1 cellular context compared by ENCODE assay signal in genomic region chr11:3161309-3161708, GRCh38.
TF ChIP-seq lines count a peak whose summit lies in the region.

No MANE protein-coding gene starts in this region.

TF ChIP-seq in GM23338, 12 proteins besides CTCF, POLR2A, EP300 and RAD21 (continued from another document):
- TF ChIP-seq REST (IDR thresholded peaks at IDR 0.05; ENCODE audit: unreplicated experiment) = no peak
- TF ChIP-seq ZNF331 (CRISPR knock-in tag; IDR thresholded peaks at IDR 0.05; ENCODE audit: low read depth) = no peak
- TF ChIP-seq STAT1 (IDR thresholded peaks at IDR 0.05; ENCODE audit: unreplicated experiment) = no peak
- no peak for TF ChIP-seq CREB1 (CRISPR knock-in tag; IDR thresholded peaks at IDR 0.05; ENCODE audit: low read depth)
- TF ChIP-seq NANOG (IDR thresholded peaks at IDR 0.05; ENCODE audit: borderline replicate concordance) = no peak
- no peak for TF ChIP-seq ZNF462 (CRISPR knock-in tag; IDR thresholded peaks at IDR 0.05)
- no peak for TF ChIP-seq EZH2phosphoT487 (IDR thresholded peaks at IDR 0.05; ENCODE audit: unreplicated experiment)
- TF ChIP-seq EZH2 (IDR thresholded peaks at IDR 0.05; ENCODE audit: low read depth, unreplicated experiment) = no peak
